In the genomic region with DNA sequence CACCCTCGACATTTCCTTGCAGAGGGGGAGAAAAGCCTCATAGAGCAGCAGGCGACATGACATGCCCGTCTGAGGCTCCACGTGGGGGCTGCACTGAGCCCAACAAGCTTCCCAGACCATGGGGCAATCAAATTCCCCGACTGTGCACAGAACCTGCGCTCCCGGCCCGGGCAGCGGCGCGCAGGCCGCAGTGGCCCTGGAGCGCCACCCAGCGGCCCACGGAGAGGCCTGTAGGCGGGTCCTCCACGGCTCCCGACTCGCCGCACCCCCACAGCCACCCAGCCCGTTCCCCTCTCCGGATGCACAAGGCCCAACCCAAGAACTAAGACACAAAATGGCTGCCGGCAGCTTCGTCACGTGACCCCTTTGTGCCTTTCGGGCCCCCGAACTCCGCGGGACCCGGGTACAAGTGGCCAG, we compare ENCODE assay signal across 8 cellular contexts. TPM values are rescaled to one million over a fixed set of nuclear protein-coding genes. Genes with fewer than 3 reads are reported as not detected.
A peak's percentile ranks its signal among the peaks of the same experiment; 100 is the strongest.
DNase-seq lines count a peak whose midpoint lies in the region; ATAC-seq, FAIRE-seq and TF ChIP-seq lines count a peak whose summit lies in the region.

No MANE protein-coding gene starts in this region.

- intact Hi-C loops in dendritic cell treated with granulocyte-macrophage colony-stimulating factor and Interleukin-4, amounts not matched to agents 40 ng/mL and 50 ng/mL, for 4 days (cut with micrococcal nuclease) = loop anchor here (1.0 to 10.0 kb wide), 5 partner anchors 21 to 291 kb away; a partner anchor contains a TSS
- intact Hi-C loops in HepG2 (cut with micrococcal nuclease; ENCODE audit: unreplicated experiment) = loop anchor here (1.0 to 2.0 kb wide), 2 partner anchors 32 to 89 kb away; no protein-coding TSS in a partner anchor

- peak overlapping the region; percentile 100 for H3K9ac ChIP-seq in HepG2 (ENCODE audit: insufficient read depth, low read depth, low read length)

- no peak for FAIRE-seq in HepG2 (lab: Jason Lieb, UNC)

- peaks cover 74% of the 10 kb centered on the region for H3K79me2 ChIP-seq in HepG2 (ENCODE audit: insufficient read depth, low read length)

- TF ChIP-seq POLR2A in HepG2 (IDR thresholded peaks at IDR 0.05; ENCODE audit: insufficient read depth in 1 of 2, low read depth in 2 of 2, low read length in 2 of 2) = no peak; a peak in 1 of 4 replicates

- peak; percentile 65 for ATAC-seq in HG03457 (IDR thresholded peaks at IDR 0.05; ENCODE audit: unreplicated experiment)
- ATAC-seq in HepG2 = peak; percentile 95

- H3K4me3 ChIP-seq in HepG2 (replicated peaks in 1 of 3; ENCODE audit: insufficient read depth in 1 of 3, low read depth in 2 of 3, low read length in 3 of 3) = peak overlapping the region; percentile 89 to 96 (median 95)

- peaks cover 33% of the 10 kb centered on the region for H4K20me1 ChIP-seq in HepG2 (ENCODE audit: insufficient read depth, low read length)

- BruUV-seq in HepG2 (replicated peaks; lab: Mats Ljungman, UMichigan) = no TSS peak

- peaks cover 34% of the 10 kb centered on the region for H3K4me1 Mint-ChIP-seq in dendritic cell treated with granulocyte-macrophage colony-stimulating factor and Interleukin-4, amounts not matched to agents 40 ng/mL and 50 ng/mL, for 4 days (ENCODE audit: low read depth)

- CTCF ChIA-PET in HepG2 (lab: Yijun Ruan, JAX; ENCODE audit: low intra/inter-chr PET ratio, low total read pairs) = interaction anchor here (1.0 to 2.4 kb wide), 2 partner anchors 21 to 89 kb away, joined by 5 to 18 read pairs; no protein-coding TSS in a partner anchor

- DNase-seq in C1 segment of cervical spinal cord (lab: John Stamatoyannopoulos, UW) (peak; percentile 49 to 96 (median 91)), GM19240 (ENCODE audit: insufficient read length, low spot score) (peak; percentile 77), NCI-H510A treated with DMSO at 0.1 percent for 48 hours (lab: John Stamatoyannopoulos, UW) (peak; percentile 76), HepG2 (ENCODE audit: low spot score) (peak; percentile 91)
- peak; percentile 97 for DNase-seq in activated CD4-positive, alpha-beta T cell treated with anti-CD3 and anti-CD28 coated beads for 48 hours
- DNase-seq in stimulated activated CD4-positive, alpha-beta T cell treated with anti-CD3 and anti-CD28 coated beads, Interleukin-2, amount 100 ng/mL, for 48 hours = peak; percentile 90 to 93

- TF ChIP-seq CTCF in HepG2 (CRISPR knock-in tag; IDR thresholded peaks at IDR 0.05) = peak; percentile 95

- H3K27ac ChIP-seq in HepG2 (ENCODE audit: extremely low read length, insufficient read depth, low read length) = peak overlapping the region; percentile 100

- H3K27me3 ChIP-seq in HepG2 (ENCODE audit: control insufficient read depth in 1 of 2, insufficient read depth in 2 of 2, low read length in 2 of 2) = no peaks in the 10 kb centered on the region

- no peaks in the 10 kb centered on the region for H3K9me3 Mint-ChIP-seq in dendritic cell treated with granulocyte-macrophage colony-stimulating factor and Interleukin-4, amounts not matched to agents 40 ng/mL and 50 ng/mL, for 4 days

- peaks cover 76% of the 10 kb centered on the region for H3K4me1 ChIP-seq in HepG2 (ENCODE audit: insufficient read depth, low read length)

- H3K27ac Mint-ChIP-seq in dendritic cell treated with granulocyte-macrophage colony-stimulating factor and Interleukin-4, amounts not matched to agents 40 ng/mL and 50 ng/mL, for 4 days = peak overlapping the region; percentile 100

- peaks cover 22% of the 10 kb centered on the region for H3K36me3 Mint-ChIP-seq in dendritic cell treated with granulocyte-macrophage colony-stimulating factor and Interleukin-4, amounts not matched to agents 40 ng/mL and 50 ng/mL, for 4 days (ENCODE audit: low read depth)

- H3K4me3 Mint-ChIP-seq in dendritic cell treated with granulocyte-macrophage colony-stimulating factor and Interleukin-4, amounts not matched to agents 40 ng/mL and 50 ng/mL, for 4 days = peak overlapping the region; percentile 90

- no peak; a peak in 1 of 4 replicates for TF ChIP-seq EP300 in HepG2 (IDR thresholded peaks at IDR 0.05; ENCODE audit: low read depth in 2 of 2, low read length in 2 of 2)
- TF ChIP-seq EP300 in HepG2 (CRISPR knock-in tag; IDR thresholded peaks at IDR 0.05; ENCODE audit: borderline replicate concordance) = no peak

- in situ Hi-C loops in HepG2 (cut with HindIII; ENCODE audit: extremely low pct_ligation_motif_present, low pct_unique_long_range_greater_than_20kb) = no loop called here

- no peaks in the 10 kb centered on the region for H3K9me3 ChIP-seq in HepG2 (ENCODE audit: low read length)

- peak overlapping the region; percentile 86 for H3K4me2 ChIP-seq in HepG2 (ENCODE audit: low read depth, low read length)

- H3K27me3 Mint-ChIP-seq in dendritic cell treated with granulocyte-macrophage colony-stimulating factor and Interleukin-4, amounts not matched to agents 40 ng/mL and 50 ng/mL, for 4 days = peaks cover 2% of the 10 kb centered on the region

- WGBS in HepG2 (ENCODE audit: low lambda C conversion rate) = 1% methylated on average over 10 of the region's 30 CpGs

- no peak overlapping the region for H2AFZ ChIP-seq in HepG2 (ENCODE audit: low read length)

- TF ChIP-seq RAD21 in HepG2 (CRISPR knock-in tag; IDR thresholded peaks at IDR 0.05) = peak; percentile 93

- peaks cover 0 to 6% of the 10 kb centered on the region in 2 experiments; a peak in 2 of 5 replicates for H3K36me3 ChIP-seq in HepG2 (replicated peaks in 1 of 2; ENCODE audit: control insufficient read depth in 1 of 2, insufficient read depth in 2 of 2, low read length in 2 of 2)

- POLR2A ChIA-PET in HepG2 (lab: Yijun Ruan, JAX) = interaction anchor here (0.5 to 1.5 kb wide), 7 partner anchors 9 to 86 kb away, joined by 3 to 6 read pairs (median 5); no protein-coding TSS in a partner anchor

TF ChIP-seq in HepG2, 621 proteins besides CTCF, POLR2A, EP300 and RAD21 (continues in another document):
- TF ChIP-seq, protein P1, sequence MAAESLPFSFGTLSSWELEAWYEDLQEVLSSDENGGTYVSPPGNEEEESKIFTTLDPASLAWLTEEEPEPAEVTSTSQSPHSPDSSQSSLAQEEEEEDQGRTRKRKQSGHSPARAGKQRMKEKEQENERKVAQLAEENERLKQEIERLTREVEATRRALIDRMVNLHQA (CRISPR knock-in tag; IDR thresholded peaks at IDR 0.05) = no peak
- TF ChIP-seq SP5 (CRISPR knock-in tag; IDR thresholded peaks at IDR 0.05; ENCODE audit: borderline replicate concordance, low read depth) (peak; percentile 46; the same call in 1 of the 2 replicates), HOXA5 (CRISPR knock-in tag; IDR thresholded peaks at IDR 0.05) (peak; percentile 46; the same call in 1 of the 2 replicates), ZSCAN22 (CRISPR knock-in tag; IDR thresholded peaks at IDR 0.05) (no peak), NFRKB (IDR thresholded peaks at IDR 0.05) (peak; percentile 98), ZNF501 (CRISPR knock-in tag; IDR thresholded peaks at IDR 0.05) (peak; percentile 87), AKAP8 (CRISPR knock-in tag; IDR thresholded peaks at IDR 0.05) (no peak), ZNF333 (CRISPR knock-in tag; IDR thresholded peaks at IDR 0.05; ENCODE audit: borderline replicate concordance) (no peak; the same call in 1 of the 2 replicates), HDAC1 (CRISPR knock-in tag; IDR thresholded peaks at IDR 0.05) (peak; percentile 55; the same call in 1 of the 2 replicates), HNF4G (IDR thresholded peaks at IDR 0.05; ENCODE audit: borderline replicate concordance, low read depth, low read length) (no peak), HNF4G (CRISPR knock-in tag; IDR thresholded peaks at IDR 0.05; ENCODE audit: borderline replicate concordance, low read depth) (0 out of 2 replicates have a peak, but pooled peaks have one; percentile 27), EZH2 (conservative IDR thresholded peaks at IDR 0.05; ENCODE audit: low read depth, low read length) (no peak), SP4 (CRISPR knock-in tag; IDR thresholded peaks at IDR 0.05) (peak; percentile 80), THAP11 (CRISPR knock-in tag; IDR thresholded peaks at IDR 0.05) (peak; percentile 81), TOPORS (CRISPR knock-in tag; IDR thresholded peaks at IDR 0.05) (no peak)
- TF ChIP-seq, protein P2, sequence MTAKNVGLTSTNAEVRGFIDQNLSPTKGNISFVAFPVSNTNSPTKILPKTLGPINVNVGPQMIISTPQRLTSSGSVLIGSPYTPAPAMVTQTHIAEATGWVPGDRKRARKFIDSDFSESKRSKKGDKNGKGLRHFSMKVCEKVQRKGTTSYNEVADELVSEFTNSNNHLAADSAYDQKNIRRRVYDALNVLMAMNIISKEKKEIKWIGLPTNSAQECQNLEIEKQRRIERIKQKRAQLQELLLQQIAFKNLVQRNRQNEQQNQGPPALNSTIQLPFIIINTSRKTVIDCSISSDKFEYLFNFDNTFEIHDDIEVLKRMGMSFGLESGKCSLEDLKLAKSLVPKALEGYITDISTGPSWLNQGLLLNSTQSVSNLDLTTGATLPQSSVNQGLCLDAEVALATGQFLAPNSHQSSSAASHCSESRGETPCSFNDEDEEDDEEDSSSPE (CRISPR knock-in tag; IDR thresholded peaks at IDR 0.05) = peak; percentile 72

RNA-seq across cellular contexts. Expression of a gene that starts 0.8 kb away (rescaled TPM):
- 23.6 and 28.7 TPM in 2 replicates for total RNA-seq in HepG2 (2016; rRNA removed; fragmentation: Illumina TruSeq; extraction: Trizol)
- 18.0 and 19.2 TPM in 2 replicates for total RNA-seq in HepG2 (2016; cell fraction: cytosol; rRNA removed; fragmentation: Illumina TruSeq; extraction: Trizol; ENCODE audit: low read depth)
- 25.1 and 29.8 TPM in 2 replicates for total RNA-seq in HepG2 (2016; cell fraction: insoluble cytoplasmic fraction; rRNA removed; fragmentation: Illumina TruSeq; extraction: Trizol)
- total RNA-seq in HepG2 (2016; cell fraction: membrane; rRNA removed; fragmentation: Illumina TruSeq; extraction: Trizol) = 26.1 and 31.2 TPM in 2 replicates
- 55.1 and 59.9 TPM in 2 replicates for total RNA-seq in HepG2 (2016; cell fraction: nucleus; rRNA removed; fragmentation: Illumina TruSeq; extraction: Trizol)
- polyA plus RNA-seq in HepG2 (2011; rRNA removed) = 39.2 and 44.2 TPM in 2 replicates
- polyA plus RNA-seq in HepG2 (2011; cell fraction: cytosol; rRNA removed) = 24.6 and 24.8 TPM in 2 replicates
- 51.1 and 64.3 TPM in 2 replicates for polyA plus RNA-seq in HepG2 (2011; cell fraction: nucleus; rRNA removed)
- 11.5 and 11.9 TPM in 2 replicates for polyA plus RNA-seq in HepG2 (2012)
- 20.3 and 20.7 TPM in 2 replicates for polyA plus RNA-seq in HepG2 (2016; cell fraction: cytosol; fragmentation: Illumina TruSeq; extraction: Trizol; ENCODE audit: low read depth)
- polyA plus RNA-seq in HepG2 (2016; cell fraction: insoluble cytoplasmic fraction; fragmentation: Illumina TruSeq; extraction: Trizol; ENCODE audit: low read depth) = 22.1 and 22.7 TPM in 2 replicates
- polyA plus RNA-seq in HepG2 (2016; cell fraction: membrane; fragmentation: Illumina TruSeq; extraction: Trizol; ENCODE audit: low read depth) = 22.4 and 25.4 TPM in 2 replicates
- 67.0 and 70.2 TPM in 2 replicates for polyA plus RNA-seq in HepG2 (2016; cell fraction: nucleus; fragmentation: Illumina TruSeq; extraction: Trizol; ENCODE audit: insufficient read depth, low read depth)
- polyA minus RNA-seq in HepG2 (2011; rRNA and poly(A)+ RNA removed; ENCODE audit: low replicate concordance) = 49.8 and 55.1 TPM in 2 replicates
- 15.8 and 17.6 TPM in 2 replicates for polyA minus RNA-seq in HepG2 (2011; cell fraction: cytosol; rRNA and poly(A)+ RNA removed)
- polyA minus RNA-seq in HepG2 (2011; cell fraction: nucleus; rRNA and poly(A)+ RNA removed) = 112 and 118 TPM in 2 replicates

Comparison
In these comparisons a context has a peak if more than half of its experiments do, and no peak if none do; other contexts are left out.
1. Peak in every context shown above with its lines: DNase-seq, ATAC-seq, H3K4me3 ChIP-seq and H3K27ac ChIP-seq.